ENCODE assay signal across 8 cellular contexts in genomic region chr21:38805282-38806152, GRCh38. TPM values are rescaled to one million over a fixed set of nuclear protein-coding genes. Genes with fewer than 3 reads are reported as not detected.
DNase-seq lines count a peak whose midpoint lies in the region; ATAC-seq and TF ChIP-seq lines count a peak whose summit lies in the region.

Gene ETS2 (plus strand): TSS chr21:38805929. CDS start chr21:38810035, 4,106 bp downstream.

- H3K9ac ChIP-seq in KMS-11: peak within 1 kb of the TSS; percentile 81
- H3K9ac ChIP-seq in mucosa of rectum (ENCODE audit: low read depth in 1 of 2, low read length in 2 of 2): peak within 1 kb of the TSS; percentile 92 to 98

- no peaks in the 10 kb centered on the region for H4K20me1 ChIP-seq in KMS-11 (ENCODE audit: insufficient read depth)

- peak; percentile 67 for ATAC-seq in GM21529 (IDR thresholded peaks at IDR 0.05; ENCODE audit: unreplicated experiment)

- peaks cover 28% of the 10 kb centered on the region for H3K4me1 ChIP-seq in Caco-2
- peaks cover 14% of the 10 kb centered on the region for H3K4me1 ChIP-seq in KMS-11 (ENCODE audit: low read depth, poor library complexity, severe bottlenecking)
- peaks cover 0 to 20% (median 3%) of the 10 kb centered on the region in 4 donors for H3K4me1 ChIP-seq in Peyer's patch
- peaks cover 3 to 4% of the 10 kb centered on the region in 2 donors for H3K4me1 ChIP-seq in esophagus (ENCODE audit: control insufficient read depth in 2 of 2, insufficient read depth in 2 of 2, low read length in 1 of 2)
- H3K4me1 ChIP-seq in mucosa of rectum (ENCODE audit: control insufficient read depth in 2 of 2, insufficient read depth in 2 of 2, low read length in 2 of 2): peaks cover 30 to 47% of the 10 kb centered on the region in 2 donors

- H3K27me3 ChIP-seq in Caco-2 (replicated peaks; ENCODE audit: control insufficient read depth, insufficient read depth, low read length) (no peaks in the 10 kb centered on the region), KMS-11 (ENCODE audit: insufficient read depth, low read depth) (no peaks in the 10 kb centered on the region), Peyer's patch (no peaks in the 10 kb centered on the region), esophagus (ENCODE audit: control insufficient read depth in 1 of 2, insufficient read depth in 2 of 2, low read length in 2 of 2) (no peaks in the 10 kb centered on the region), mucosa of rectum (ENCODE audit: control insufficient read depth in 2 of 2, insufficient read depth in 2 of 2, low read length in 2 of 2) (no peaks in the 10 kb centered on the region)

- DNase-seq in Caco-2: peak; percentile 86 to 94
- DNase-seq in Peyer's patch: peak; percentile 64 to 95 (median 94)
- peak; percentile 77 to 84 for DNase-seq in activated T-cell treated with anti-CD3 and anti-CD28 coated beads, Interleukin-2, amount 50 U/mL, for 48 hours
- peak; percentile 82 for DNase-seq in stimulated activated CD8-positive, alpha-beta memory T cell treated with anti-CD3 and anti-CD28 coated beads, Interleukin-4, amount 100 ng/mL, for 48 hours

- CTCF ChIA-PET in Caco-2 (lab: Charles Lee): interaction anchor here (0.6 to 1.1 kb wide), 3 partner anchors 34 to 544 kb away, joined by 3 to 4 read pairs (median 3); no protein-coding TSS in a partner anchor

- peak within 1 kb of the TSS; percentile 88 for H3K4me2 ChIP-seq in KMS-11

- WGBS in esophagus, 2 donors: 0 to 1% methylated on average over 53 to 76 of the region's 76 CpGs

- H3K9me3 ChIP-seq in Caco-2 (no peaks in the 10 kb centered on the region), Peyer's patch (no peaks in the 10 kb centered on the region), esophagus (ENCODE audit: control insufficient read depth in 2 of 2, insufficient read depth in 1 of 2, low read depth in 1 of 2, low read length in 1 of 2) (no peaks in the 10 kb centered on the region), mucosa of rectum (ENCODE audit: control insufficient read depth in 2 of 2, low read length in 2 of 2) (no peaks in the 10 kb centered on the region)

- no peaks in the 10 kb centered on the region for H3K79me2 ChIP-seq in KMS-11 (ENCODE audit: insufficient read depth, low read depth)

- H3K4me3 Mint-ChIP-seq in Caco-2 (ENCODE audit: unreplicated experiment): peak within 1 kb of the TSS; percentile 83

- H3K36me3 Mint-ChIP-seq in Caco-2 (ENCODE audit: insufficient read depth, unreplicated experiment): peaks cover 23% of the 10 kb centered on the region

- H3K4me1 Mint-ChIP-seq in Caco-2 (ENCODE audit: low read depth, unreplicated experiment): peaks cover 30% of the 10 kb centered on the region

- BruUV-seq in Caco-2 (replicated peaks; lab: Mats Ljungman, UMichigan): no TSS peak

- intact Hi-C loops in Caco-2 (cut with micrococcal nuclease; ENCODE audit: unreplicated experiment): loop anchor here (1.0 to 10.0 kb wide), 4 partner anchors 15 to 321 kb away; no protein-coding TSS in a partner anchor

- H3K27ac ChIP-seq in KMS-11 (peak within 1 kb of the TSS; percentile 42; the same call in 1 of the 2 replicates), Peyer's patch (peak within 1 kb of the TSS; percentile 85 to 98 (median 97)), esophagus (ENCODE audit: low read depth in 2 of 2, low read length in 1 of 2) (peak within 1 kb of the TSS; percentile 96 to 97), mucosa of rectum (ENCODE audit: low read depth in 2 of 2, low read length in 2 of 2) (peak within 1 kb of the TSS; percentile 97 to 98)

- H3K36me3 ChIP-seq in Caco-2 (ENCODE audit: control insufficient read depth, insufficient read depth, low read length) (peaks cover 3% of the 10 kb centered on the region), KMS-11 (ENCODE audit: insufficient read depth) (no peaks in the 10 kb centered on the region), Peyer's patch (peaks cover 0 to 19% (median 0%) of the 10 kb centered on the region in 3 donors), esophagus (ENCODE audit: control insufficient read depth in 2 of 2, insufficient read depth in 2 of 2, low read length in 1 of 2) (peaks cover 0 to 3% of the 10 kb centered on the region in 2 donors), mucosa of rectum (ENCODE audit: control insufficient read depth in 2 of 2, insufficient read depth in 2 of 2, low read length in 2 of 2) (peaks cover 9 to 13% of the 10 kb centered on the region in 2 donors)

- H2AFZ ChIP-seq in KMS-11 (ENCODE audit: low read depth): peak within 1 kb of the TSS; percentile 98

- H3K27me3 Mint-ChIP-seq in Caco-2 (ENCODE audit: insufficient read depth, unreplicated experiment): no peaks in the 10 kb centered on the region

- peak within 1 kb of the TSS; percentile 87 for H3K27ac Mint-ChIP-seq in Caco-2 (ENCODE audit: unreplicated experiment)

- peak; percentile 96 to 98 for TF ChIP-seq POLR2A in Peyer's patch (IDR thresholded peaks at IDR 0.05)

- peak within 1 kb of the TSS; percentile 86 for H3K4me3 ChIP-seq in Caco-2 (ENCODE audit: low read depth, low read length)
- no peak within 1 kb of the TSS for H3K4me3 ChIP-seq in KMS-11 (IDR thresholded peaks at IDR 0.05; ENCODE audit: insufficient read depth, low read depth, low read length)
- peak within 1 kb of the TSS; percentile 86 to 98 (median 88) for H3K4me3 ChIP-seq in Peyer's patch
- H3K4me3 ChIP-seq in esophagus (ENCODE audit: low read depth in 1 of 2, low read length in 2 of 2): peak within 1 kb of the TSS; percentile 75 to 93
- peak within 1 kb of the TSS; percentile 81 to 93 for H3K4me3 ChIP-seq in mucosa of rectum (ENCODE audit: low read length in 2 of 2)

- H3K9me3 Mint-ChIP-seq in Caco-2 (ENCODE audit: unreplicated experiment): no peaks in the 10 kb centered on the region

- POLR2A ChIA-PET in Caco-2 (lab: Charles Lee): interaction anchor here (0.6 to 1.7 kb wide), 3 partner anchors 18 to 266 kb away, joined by 3 to 4 read pairs (median 3); no protein-coding TSS in a partner anchor

- TF ChIP-seq CTCF in Caco-2 (IDR thresholded peaks at IDR 0.05; ENCODE audit: insufficient read depth in 1 of 2, low read depth in 1 of 2, low read length in 1 of 2, severe bottlenecking in 1 of 2, unreplicated experiment in 1 of 2): peak in 1 of 2 experiments; percentile 2
- TF ChIP-seq CTCF in KMS-11 (conservative IDR thresholded peaks at IDR 0.05; ENCODE audit: low read depth, low read length): peak; percentile 7; the same call in 1 of the 2 replicates
- TF ChIP-seq CTCF in Peyer's patch (IDR thresholded peaks at IDR 0.05): no peak

RNA-seq across cellular contexts. Expression of gene ETS2, which starts in this region (rescaled TPM):
- total RNA-seq in Caco-2 (2022) (20.4 and 26.9 TPM in 2 replicates), Peyer's patch (100 to 1,000 TPM; 127 to 186 (median 147) TPM)
- 10 to 100 TPM; 33.6 to 53.3 TPM for polyA plus RNA-seq in esophagus

Comparison
In these comparisons a context has a peak if more than half of its experiments do, and no peak if none do; other contexts are left out.
1. H3K27ac ChIP-seq: peak in every context shown above with its lines; median percentile 98 in mucosa of rectum; 97 in Peyer's patch; 96 in esophagus; 42 in KMS-11.